ENCODE assay signal across 8 cellular contexts in genomic region chr17:57947369-57947768, GRCh38. TPM values are rescaled to one million over a fixed set of nuclear protein-coding genes. Genes with fewer than 3 reads are reported as not detected.
A peak's percentile ranks its signal among the peaks of the same experiment; 100 is the strongest.
DNase-seq lines count a peak whose midpoint lies in the region; ATAC-seq and TF ChIP-seq lines count a peak whose summit lies in the region.

No MANE protein-coding gene starts in this region.

- RAD21 ChIA-PET in HCT116 (lab: Charles Lee; ENCODE audit: low non-redundant PET in 1 of 2, low total read pairs in 2 of 2, uncharacterized antibody in 2 of 2, unreplicated experiment in 2 of 2) = interaction anchor here in 1 of 2 experiments (0.6 to 1.6 kb wide), 3 partner anchors 44 to 87 kb away, joined by 3 to 4 read pairs (median 3); no protein-coding TSS in a partner anchor

- TF ChIP-seq CTCF in HCT116 (IDR thresholded peaks at IDR 0.05 in 2 of 3, conservative IDR thresholded peaks at IDR 0.05 in 1 of 3; ENCODE audit: borderline replicate concordance in 1 of 3, insufficient read depth in 1 of 3, low read depth in 2 of 3, low read length in 2 of 3) (no peak), activated B cell treated with CpG ODN at 0.5 μM for 24 hours (IDR thresholded peaks at IDR 0.05) (no peak)

- TF ChIP-seq RAD21 in HCT116 (IDR thresholded peaks at IDR 0.05; ENCODE audit: low read depth) = no peak

- intact Hi-C loops in HCT116 (cut with micrococcal nuclease) (no loop called here), activated B cell treated with CpG ODN at 0.5 μM for 24 hours (cut with micrococcal nuclease) (loop anchor here (1.0 to 5.0 kb wide), 2 partner anchors 8 to 40 kb away; partner anchors contain the start of gene VEZF1)

- H3K4me3 Mint-ChIP-seq in activated B cell treated with CpG ODN at 0.5 μM for 24 hours = peak overlapping the region; percentile 76
- peak overlapping the region; percentile 53 for H3K4me3 Mint-ChIP-seq in stimulated activated effector memory CD8-positive, alpha-beta T cell treated with anti-CD3 and anti-CD28 coated beads, Interleukin-12 subunit alpha, Interleukin-12 subunit beta, amount 100 ng/mL, for 72 hours

- H3K4me3 ChIP-seq in HCT116 (replicated peaks in 1 of 2; ENCODE audit: low read depth in 1 of 2, low read length in 2 of 2) (peak overlapping the region in 1 of 2 experiments; percentile 48; a peak in 2 of 4 replicates), iPS-20b (ENCODE audit: low read length) (no peak overlapping the region)

- ATAC-seq in HCT116 (no peak), activated B cell treated with CpG ODN at 0.5 μM for 24 hours (ENCODE audit: low read depth) (no peak), HG02610 (IDR thresholded peaks at IDR 0.05; ENCODE audit: unreplicated experiment) (no peak), GM21619 (IDR thresholded peaks at IDR 0.05; ENCODE audit: unreplicated experiment) (no peak)
- no peak for ATAC-seq in stimulated activated effector memory CD8-positive, alpha-beta T cell treated with anti-CD3 and anti-CD28 coated beads, Interleukin-12 subunit alpha, Interleukin-12 subunit beta, amount 100 ng/mL, for 72 hours

- H3K4me1 ChIP-seq in HCT116 (ENCODE audit: control insufficient read depth in 1 of 2, insufficient read depth in 2 of 2, low read length in 2 of 2) (peaks cover 90 to 98% of the 10 kb centered on the region in 2 experiments), iPS-20b (ENCODE audit: insufficient read depth, low read length) (peaks cover 26% of the 10 kb centered on the region)

- no peaks in the 10 kb centered on the region for H3K9me2 ChIP-seq in HCT116 (ENCODE audit: insufficient read depth)

- no peak overlapping the region for H2AFZ ChIP-seq in HCT116 (ENCODE audit: low read depth, low read length, poor library complexity, severe bottlenecking)

- peaks cover 50% of the 10 kb centered on the region for H3K4me1 Mint-ChIP-seq in activated B cell treated with CpG ODN at 0.5 μM for 24 hours
- H3K4me1 Mint-ChIP-seq in stimulated activated effector memory CD8-positive, alpha-beta T cell treated with anti-CD3 and anti-CD28 coated beads, Interleukin-12 subunit alpha, Interleukin-12 subunit beta, amount 100 ng/mL, for 72 hours = peaks cover 34% of the 10 kb centered on the region

- H3K27ac ChIP-seq in HCT116 (ENCODE audit: low read depth, low read length) (peak overlapping the region; percentile 97), iPS-20b (ENCODE audit: low read length) (no peak overlapping the region)

- DNase-seq in HCT116 (ENCODE audit: low read depth, low spot score) = no peak
- DNase-seq in activated B cell treated with CpG ODN at 0.5 μM for 24 hours = no peak
- DNase-seq in stimulated activated effector memory CD8-positive, alpha-beta T cell treated with anti-CD3 and anti-CD28 coated beads, Interleukin-12 subunit alpha, Interleukin-12 subunit beta, amount 100 ng/mL, for 72 hours (ENCODE audit: low spot score in 2 of 2) = no peak
- DNase-seq in GM19240 (ENCODE audit: insufficient read length, low spot score) = no peak
- DNase-seq in nucleus accumbens (lab: John Stamatoyannopoulos, UW) = no peak

- no peak overlapping the region for H3K27ac Mint-ChIP-seq in activated B cell treated with CpG ODN at 0.5 μM for 24 hours
- no peak overlapping the region for H3K27ac Mint-ChIP-seq in stimulated activated effector memory CD8-positive, alpha-beta T cell treated with anti-CD3 and anti-CD28 coated beads, Interleukin-12 subunit alpha, Interleukin-12 subunit beta, amount 100 ng/mL, for 72 hours

- no peaks in the 10 kb centered on the region for H4K20me1 ChIP-seq in HCT116 (ENCODE audit: insufficient read depth)

- TF ChIP-seq POLR2A in HCT116 (IDR thresholded peaks at IDR 0.05; ENCODE audit: borderline replicate concordance, extremely low read depth, insufficient read depth, insufficient read length) = no peak

- CTCF ChIA-PET in HCT116 (lab: Charles Lee) (interaction anchor here (1.1 to 2.8 kb wide), 4 partner anchors 8 to 87 kb away, joined by 3 to 12 read pairs (median 6); partner anchors contain the start of gene CUEDC1), activated B cell treated with CpG ODN at 0.5 μM for 24 hours (lab: Charles Lee) (interaction anchor here (0.9 to 1.6 kb wide), 3 partner anchors 9 to 88 kb away, joined by 3 to 9 read pairs (median 5); partner anchors contain the start of gene CUEDC1)

- H3K27me3 ChIP-seq in HCT116 (ENCODE audit: insufficient read depth, low read length) (no peaks in the 10 kb centered on the region), iPS-20b (ENCODE audit: insufficient read depth, low read length) (no peaks in the 10 kb centered on the region)

- POLR2A ChIA-PET in HCT116 (lab: Charles Lee) (interaction anchor here (1.1 to 3.0 kb wide), 10 partner anchors 8 to 136 kb away, joined by 3 to 11 read pairs (median 6); partner anchors contain the start of genes DYNLL2 and SRSF1), activated B cell treated with CpG ODN at 0.5 μM for 24 hours (lab: Charles Lee) (interaction anchor here (0.6 to 2.3 kb wide), 6 partner anchors 8 to 97 kb away, joined by 3 to 12 read pairs (median 9); partner anchors contain the start of genes MRPS23 and SRSF1)

- H3K36me3 Mint-ChIP-seq in activated B cell treated with CpG ODN at 0.5 μM for 24 hours (ENCODE audit: low read depth) = no peaks in the 10 kb centered on the region
- H3K36me3 Mint-ChIP-seq in stimulated activated effector memory CD8-positive, alpha-beta T cell treated with anti-CD3 and anti-CD28 coated beads, Interleukin-12 subunit alpha, Interleukin-12 subunit beta, amount 100 ng/mL, for 72 hours = peaks cover 14% of the 10 kb centered on the region

- no peaks in the 10 kb centered on the region for H3K36me3 ChIP-seq in HCT116 (ENCODE audit: control insufficient read depth in 1 of 2, insufficient read depth in 2 of 2, low read length in 2 of 2)
- no peaks in the 10 kb centered on the region for H3K36me3 ChIP-seq in iPS-20b (ENCODE audit: insufficient read depth, low read depth, low read length)

- peaks cover 35% of the 10 kb centered on the region for H3K27me3 Mint-ChIP-seq in activated B cell treated with CpG ODN at 0.5 μM for 24 hours

- peaks cover 82% of the 10 kb centered on the region for H3K79me2 ChIP-seq in HCT116 (ENCODE audit: insufficient read depth, low read length)

- BruUV-seq in HCT116 (replicated peaks; lab: Mats Ljungman, UMichigan) = no TSS peak

- peak overlapping the region; percentile 74 for H3K4me2 ChIP-seq in HCT116 (ENCODE audit: low read length)

- no peaks in the 10 kb centered on the region for H3K9me3 Mint-ChIP-seq in activated B cell treated with CpG ODN at 0.5 μM for 24 hours
- H3K9me3 Mint-ChIP-seq in stimulated activated effector memory CD8-positive, alpha-beta T cell treated with anti-CD3 and anti-CD28 coated beads, Interleukin-12 subunit alpha, Interleukin-12 subunit beta, amount 100 ng/mL, for 72 hours = no peaks in the 10 kb centered on the region

- H3K9ac ChIP-seq in HCT116 (ENCODE audit: low read length) = peak overlapping the region; percentile 63
- H3K9ac ChIP-seq in iPS-20b (ENCODE audit: low read depth, low read length) = peak overlapping the region; percentile 26; the same call in 1 of the 2 replicates

- H3K9me3 ChIP-seq in HCT116 (ENCODE audit: control insufficient read depth in 1 of 2, insufficient read depth in 1 of 2, low read depth in 1 of 2, low read length in 2 of 2) (no peaks in the 10 kb centered on the region), iPS-20b (ENCODE audit: insufficient read depth, low read depth, low read length) (no peaks in the 10 kb centered on the region)

TF ChIP-seq in HCT116, 20 proteins besides CTCF, POLR2A, EP300 and RAD21 (continues in another document):
- no peak for TF ChIP-seq CBX3 (IDR thresholded peaks at IDR 0.05; ENCODE audit: low read depth)
- no peak for TF ChIP-seq SP1 (IDR thresholded peaks at IDR 0.05; ENCODE audit: low read depth)
- no peak for TF ChIP-seq ELF1 (IDR thresholded peaks at IDR 0.05; ENCODE audit: borderline replicate concordance, low read depth)
- TF ChIP-seq EZH2phosphoT487 (IDR thresholded peaks at IDR 0.05; ENCODE audit: borderline replicate concordance) = no peak
- TF ChIP-seq ATF3 (IDR thresholded peaks at IDR 0.05) = no peak
- TF ChIP-seq TCF7L2 (IDR thresholded peaks at IDR 0.05; ENCODE audit: borderline replicate concordance, extremely low read depth, insufficient read depth, insufficient read length) = no peak
- no peak for TF ChIP-seq SRF (IDR thresholded peaks at IDR 0.05; ENCODE audit: low read depth)
- TF ChIP-seq ZNF274 (IDR thresholded peaks at IDR 0.05; ENCODE audit: low read depth, low read length) = no peak
- TF ChIP-seq SIN3A (IDR thresholded peaks at IDR 0.05; ENCODE audit: low read depth) = no peak
- TF ChIP-seq ZBTB33 (IDR thresholded peaks at IDR 0.05; ENCODE audit: extremely low read depth, insufficient replicate concordance, low read length) = no peak
- TF ChIP-seq POLR2AphosphoS5 (IDR thresholded peaks at IDR 0.05; ENCODE audit: low read depth, low read length) = no peak
- no peak for TF ChIP-seq FOSL1 (IDR thresholded peaks at IDR 0.05; ENCODE audit: low read depth)
- no peak for TF ChIP-seq CEBPB (IDR thresholded peaks at IDR 0.05; ENCODE audit: low read depth)

RNA-seq across cellular contexts. Expression of gene CUEDC1, which starts 7.8 kb away (rescaled TPM):
- total RNA-seq in HCT116 (2021; ENCODE audit: unreplicated experiment) = 60.2 TPM
- polyA plus RNA-seq in HCT116 (2012) = 54.1 and 58.2 TPM in 2 replicates
- total RNA-seq in activated B cell treated with CpG ODN at 0.5 μM for 24 hours = not detected in 2 replicates

RNA-seq across cellular contexts. Expression of gene VEZF1, which starts 40.7 kb away (rescaled TPM):
- 70.2 TPM for total RNA-seq in HCT116 (2021; ENCODE audit: unreplicated experiment)
- 50.5 and 55.6 TPM in 2 replicates for polyA plus RNA-seq in HCT116 (2012)
- 40.5 and 45.1 TPM in 2 replicates for total RNA-seq in activated B cell treated with CpG ODN at 0.5 μM for 24 hours

RNA-seq across cellular contexts. Expression of gene SRSF1, which starts 59.7 kb away (rescaled TPM):
- 434 TPM for total RNA-seq in HCT116 (2021; ENCODE audit: unreplicated experiment)
- polyA plus RNA-seq in HCT116 (2012) = 157 and 231 TPM in 2 replicates
- total RNA-seq in activated B cell treated with CpG ODN at 0.5 μM for 24 hours = 288 and 289 TPM in 2 replicates

Comparison
In these comparisons a context has a peak if more than half of its experiments do, and no peak if none do; other contexts are left out.
1. RNA of gene CUEDC1, which starts 7.8 kb away (total RNA-seq): 60.2 TPM in HCT116 (single experiment); not detected in activated B cell treated with CpG ODN at 0.5 μM for 24 hours; every median in the first group is over 10 times any median in the second.